Comparison of ENCODE assay signal across 13 cellular contexts in genomic region chr2:112996635-112997034, GRCh38. TPM values are rescaled to one million over a fixed set of nuclear protein-coding genes. Genes with fewer than 3 reads are reported as not detected.
DNase-seq lines count a peak whose midpoint lies in the region; ATAC-seq and TF ChIP-seq lines count a peak whose summit lies in the region.
"Had no signal": no experiment of that assay in that cellular context is flagged by ENCODE, and none has a peak within 500 bp of the region (broad histone marks: within the 10 kb centered on the region; RNA-seq: fewer than 3 reads in every experiment).

No MANE protein-coding gene starts in this region.

- no peak overlapping the region for H3K4me3 ChIP-seq in osteoblast (ENCODE audit: insufficient read depth, low read length)
- H3K4me3 ChIP-seq: cardiac muscle cell, right atrium auricular region had no signal

- peaks cover 2% of the 10 kb centered on the region for H3K9me3 ChIP-seq in osteoblast (ENCODE audit: low read depth, low read length)

- no peak overlapping the region for H2AFZ ChIP-seq in osteoblast (ENCODE audit: low read length)

- peak overlapping the region; percentile 58 to 87 (median 72) for H3K4me3 Mint-ChIP-seq in naive thymus-derived CD8-positive, alpha-beta T cell
- no peak overlapping the region for H3K4me3 Mint-ChIP-seq in stimulated activated naive B cell treated with anti-CD40 and anti-IgM and Interleukin-4, amounts not matched to agents 10 μg/mL and 1 μg/mL and 100 μg/mL, for 72 hours

- peaks cover 22 to 54% (median 40%) of the 10 kb centered on the region in 9 donors for H3K9me3 Mint-ChIP-seq in naive thymus-derived CD8-positive, alpha-beta T cell
- peaks cover 27 to 28% of the 10 kb centered on the region in 2 donors for H3K9me3 Mint-ChIP-seq in stimulated activated naive B cell treated with anti-CD40 and anti-IgM and Interleukin-4, amounts not matched to agents 10 μg/mL and 1 μg/mL and 100 μg/mL, for 72 hours

- ATAC-seq in naive thymus-derived CD8-positive, alpha-beta T cell, result peak; percentile 97 to 99
- peak in 1 of 2 donors; percentile 47 for ATAC-seq in stimulated activated naive B cell treated with anti-CD40 and anti-IgM and Interleukin-4, amounts not matched to agents 10 μg/mL and 1 μg/mL and 100 μg/mL, for 72 hours (replicated peaks)
- ATAC-seq in HG03378 (IDR thresholded peaks at IDR 0.05; ENCODE audit: unreplicated experiment), result no peak
- no peak for ATAC-seq in left colon

- POLR2A ChIA-PET in naive thymus-derived CD8-positive, alpha-beta T cell (lab: Charles Lee), result interaction anchor here (0.6 to 2.9 kb wide), 11 partner anchors 9 to 255 kb away, joined by 3 to 20 read pairs (median 4); partner anchors contain the start of genes IL36G and PSD4

- peaks cover 0 to 4% (median 0%) of the 10 kb centered on the region in 5 donors for H3K27me3 Mint-ChIP-seq in naive thymus-derived CD8-positive, alpha-beta T cell
- peaks cover 26 to 34% of the 10 kb centered on the region in 2 donors for H3K27me3 Mint-ChIP-seq in stimulated activated naive B cell treated with anti-CD40 and anti-IgM and Interleukin-4, amounts not matched to agents 10 μg/mL and 1 μg/mL and 100 μg/mL, for 72 hours

- intact Hi-C loops in left colon (cut with DNase I, micrococcal nuclease), result no loop called here

- no peak overlapping the region for H3K27ac ChIP-seq in osteoblast (ENCODE audit: low read depth, low read length)
- H3K27ac ChIP-seq: cardiac muscle cell, right atrium auricular region had no signal

- H3K4me2 ChIP-seq in osteoblast (ENCODE audit: insufficient read depth, low read length), result no peak overlapping the region

- DNase-seq in T-helper 1 cell (peak; percentile 33 to 86 (median 65)), activated T-cell treated with anti-CD3 and anti-CD28 coated beads for 48 hours (ENCODE audit: low read depth) (peak; percentile 34), osteoblast (ENCODE audit: insufficient read length, low spot score, missing footprints) (no peak), left colon (no peak), NCI-H1930 (lab: John Stamatoyannopoulos, UW) (no peak)
- peak; percentile 49 to 91 (median 82) for DNase-seq in naive thymus-derived CD8-positive, alpha-beta T cell
- no peak for DNase-seq in stimulated activated naive B cell treated with anti-CD40 and anti-IgM and Interleukin-4, amounts not matched to agents 10 μg/mL and 1 μg/mL and 100 μg/mL, for 72 hours
- DNase-seq: DMS153, foreskin fibroblast, mammary epithelial cell had no signal

- H3K36me3 Mint-ChIP-seq in naive thymus-derived CD8-positive, alpha-beta T cell, result peaks cover 0 to 43% (median 30%) of the 10 kb centered on the region in 3 donors
- peaks cover 4 to 17% of the 10 kb centered on the region in 2 donors for H3K36me3 Mint-ChIP-seq in stimulated activated naive B cell treated with anti-CD40 and anti-IgM and Interleukin-4, amounts not matched to agents 10 μg/mL and 1 μg/mL and 100 μg/mL, for 72 hours

- H3K79me2 ChIP-seq in osteoblast (ENCODE audit: insufficient read depth, low read length), result no peaks in the 10 kb centered on the region

- no peaks in the 10 kb centered on the region for H3K36me3 ChIP-seq in osteoblast (ENCODE audit: insufficient read depth, low read length)
- H3K36me3 ChIP-seq: cardiac muscle cell, right atrium auricular region had no signal

- no peaks in the 10 kb centered on the region for H4K20me1 ChIP-seq in osteoblast (ENCODE audit: insufficient read depth, low read length)

- peaks cover 5% of the 10 kb centered on the region for H3K27me3 ChIP-seq in osteoblast (ENCODE audit: insufficient read depth, low read length)
- H3K27me3 ChIP-seq: cardiac muscle cell, right atrium auricular region had no signal

- peaks cover 15 to 51% (median 45%) of the 10 kb centered on the region in 4 donors for H3K4me1 Mint-ChIP-seq in naive thymus-derived CD8-positive, alpha-beta T cell
- H3K4me1 Mint-ChIP-seq in stimulated activated naive B cell treated with anti-CD40 and anti-IgM and Interleukin-4, amounts not matched to agents 10 μg/mL and 1 μg/mL and 100 μg/mL, for 72 hours, result peaks cover 0 to 5% of the 10 kb centered on the region in 2 donors

- no peaks in the 10 kb centered on the region for H3K4me1 ChIP-seq in osteoblast (ENCODE audit: insufficient read depth, low read length)
- H3K4me1 ChIP-seq: right atrium auricular region had no signal

- TF ChIP-seq CTCF in osteoblast (IDR thresholded peaks at IDR 0.05; ENCODE audit: extremely low read depth, low read depth, low read length), result no peak

- peak overlapping the region; percentile 89 to 99 (median 96) for H3K27ac Mint-ChIP-seq in naive thymus-derived CD8-positive, alpha-beta T cell
- peak overlapping the region; percentile 47 for H3K27ac Mint-ChIP-seq in stimulated activated naive B cell treated with anti-CD40 and anti-IgM and Interleukin-4, amounts not matched to agents 10 μg/mL and 1 μg/mL and 100 μg/mL, for 72 hours

RNA-seq across cellular contexts. Expression of gene IL36A, which starts 8.6 kb away (rescaled TPM):
- 1 to 10 TPM; 1.2 to 2.1 TPM for total RNA-seq in naive thymus-derived CD8-positive, alpha-beta T cell
- under 1 TPM in 2 of 3 donors, not detected in 1; 0.25 to 0.47 TPM for polyA plus RNA-seq in naive thymus-derived CD8-positive, alpha-beta T cell
- total RNA-seq in osteoblast (not detected in 2 replicates), left colon (not detected)
- total RNA-seq: cardiac muscle cell, mammary epithelial cell, right atrium auricular region had no signal
- polyA plus RNA-seq: cardiac muscle cell, mammary epithelial cell had no signal

RNA-seq across cellular contexts. Expression of gene IL36G, which starts 18.8 kb away (rescaled TPM):
- not detected for total RNA-seq in naive thymus-derived CD8-positive, alpha-beta T cell
- polyA plus RNA-seq in naive thymus-derived CD8-positive, alpha-beta T cell, result not detected
- total RNA-seq in osteoblast, result not detected in 2 replicates
- under 1 TPM in 1 of 2 donors, not detected in 1; 0.31 TPM for total RNA-seq in left colon
- total RNA-seq: right atrium auricular region had no signal
- polyA plus RNA-seq: cardiac muscle cell had no signal

RNA-seq across cellular contexts. Expression of gene IL36B, which starts 56.0 kb away (rescaled TPM):
- total RNA-seq in naive thymus-derived CD8-positive, alpha-beta T cell, result not detected
- not detected for polyA plus RNA-seq in naive thymus-derived CD8-positive, alpha-beta T cell
- total RNA-seq in osteoblast, result not detected in 2 replicates
- not detected for total RNA-seq in left colon
- total RNA-seq: cardiac muscle cell, mammary epithelial cell, right atrium auricular region had no signal
- polyA plus RNA-seq: cardiac muscle cell had no signal

Comparison
In these comparisons a context has a peak if more than half of its experiments do, and no peak if none do; other contexts are left out.
1. DNase-seq: peak in T-helper 1 cell (5 of 5), activated T-cell treated with anti-CD3 and anti-CD28 coated beads for 48 hours (single experiment) and naive thymus-derived CD8-positive, alpha-beta T cell (10 of 10); none in stimulated activated naive B cell treated with anti-CD40 and anti-IgM and Interleukin-4, amounts not matched to agents 10 μg/mL and 1 μg/mL and 100 μg/mL, for 72 hours (single experiment), osteoblast (single experiment), left colon (0 of 2) and NCI-H1930 (0 of 2).
2. ATAC-seq: peak in naive thymus-derived CD8-positive, alpha-beta T cell (2 of 2); none in HG03378 (single experiment) and left colon (single experiment).
3. H3K4me3 Mint-ChIP-seq: peak in naive thymus-derived CD8-positive, alpha-beta T cell (10 of 10); none in stimulated activated naive B cell treated with anti-CD40 and anti-IgM and Interleukin-4, amounts not matched to agents 10 μg/mL and 1 μg/mL and 100 μg/mL, for 72 hours (0 of 2).